Comparison of ENCODE assay signal across 1 cellular context in genomic region chr17:73272906-73273218, GRCh38.
TF ChIP-seq lines count a peak whose summit lies in the region.

No MANE protein-coding gene starts in this region.

TF ChIP-seq in HepG2, 621 proteins besides CTCF, POLR2A, EP300 and RAD21 (continued from another document and continues in another):
- TF ChIP-seq E2F2 (CRISPR knock-in tag; IDR thresholded peaks at IDR 0.05; ENCODE audit: borderline replicate concordance) (peak; percentile 66; the same call in 1 of the 2 replicates), RCOR2 (CRISPR knock-in tag; IDR thresholded peaks at IDR 0.05) (peak; percentile 93), RNF2 (conservative IDR thresholded peaks at IDR 0.05; ENCODE audit: low read depth) (no peak), HNRNPLL (IDR thresholded peaks at IDR 0.05; ENCODE audit: low read depth, low read length, poor library complexity, severe bottlenecking) (no peak), HDAC2 (CRISPR knock-in tag; IDR thresholded peaks at IDR 0.05) (peak; percentile 88), ZC3H13 (CRISPR knock-in tag; IDR thresholded peaks at IDR 0.05) (no peak), ZNF354B (CRISPR knock-in tag; IDR thresholded peaks at IDR 0.05) (no peak), NBN (conservative IDR thresholded peaks at IDR 0.05) (no peak), BATF2 (CRISPR knock-in tag; IDR thresholded peaks at IDR 0.05) (no peak), SIX4 (CRISPR knock-in tag; IDR thresholded peaks at IDR 0.05) (no peak; the same call in 1 of the 2 replicates), NPAS2 (CRISPR knock-in tag; IDR thresholded peaks at IDR 0.05; ENCODE audit: borderline replicate concordance) (no peak), AHR (CRISPR knock-in tag; IDR thresholded peaks at IDR 0.05) (no peak), THRA (CRISPR knock-in tag; IDR thresholded peaks at IDR 0.05; ENCODE audit: borderline replicate concordance) (peak; percentile 90; the same call in 1 of the 2 replicates), GATA4 (IDR thresholded peaks at IDR 0.05; ENCODE audit: borderline replicate concordance, low read depth) (peak; percentile 85), YEATS4 (CRISPR knock-in tag; IDR thresholded peaks at IDR 0.05; ENCODE audit: borderline replicate concordance) (peak; percentile 63; the same call in 1 of the 2 replicates), HNRNPK (IDR thresholded peaks at IDR 0.05; ENCODE audit: low read depth, low read length, poor library complexity, severe bottlenecking) (no peak), ZNF234 (CRISPR knock-in tag; conservative IDR thresholded peaks at IDR 0.05) (no peak), ZNF674 (CRISPR knock-in tag; IDR thresholded peaks at IDR 0.05; ENCODE audit: low read depth) (no peak), DNMT3B (CRISPR knock-in tag; conservative IDR thresholded peaks at IDR 0.05) (no peak), ZNF292 (CRISPR knock-in tag; IDR thresholded peaks at IDR 0.05; ENCODE audit: borderline replicate concordance, low read depth) (peak; percentile 84; the same call in 1 of the 2 replicates), ZNF136 (CRISPR knock-in tag; IDR thresholded peaks at IDR 0.05; ENCODE audit: low read depth) (0 out of 2 replicates have a peak, but pooled peaks have one; percentile 42), JDP2 (CRISPR knock-in tag; IDR thresholded peaks at IDR 0.05; ENCODE audit: borderline replicate concordance) (no peak), POLR2AphosphoS2 (IDR thresholded peaks at IDR 0.05; ENCODE audit: low read depth, low read length) (no peak), ZNF232 (CRISPR knock-in tag; IDR thresholded peaks at IDR 0.05; ENCODE audit: borderline replicate concordance) (0 out of 2 replicates have a peak, but pooled peaks have one; percentile 52), IRF9 (CRISPR knock-in tag; IDR thresholded peaks at IDR 0.05; ENCODE audit: borderline replicate concordance) (0 out of 2 replicates have a peak, but pooled peaks have one; percentile 55), TCF12 (IDR thresholded peaks at IDR 0.05) (no peak), TCF12 (CRISPR knock-in tag; IDR thresholded peaks at IDR 0.05) (0 out of 2 replicates have a peak, but pooled peaks have one; percentile 19), ZNF75D (CRISPR knock-in tag; IDR thresholded peaks at IDR 0.05; ENCODE audit: borderline replicate concordance) (no peak), EHMT2 (IDR thresholded peaks at IDR 0.05; ENCODE audit: borderline replicate concordance, low read depth, low read length) (no peak)
- TF ChIP-seq, protein P1, sequence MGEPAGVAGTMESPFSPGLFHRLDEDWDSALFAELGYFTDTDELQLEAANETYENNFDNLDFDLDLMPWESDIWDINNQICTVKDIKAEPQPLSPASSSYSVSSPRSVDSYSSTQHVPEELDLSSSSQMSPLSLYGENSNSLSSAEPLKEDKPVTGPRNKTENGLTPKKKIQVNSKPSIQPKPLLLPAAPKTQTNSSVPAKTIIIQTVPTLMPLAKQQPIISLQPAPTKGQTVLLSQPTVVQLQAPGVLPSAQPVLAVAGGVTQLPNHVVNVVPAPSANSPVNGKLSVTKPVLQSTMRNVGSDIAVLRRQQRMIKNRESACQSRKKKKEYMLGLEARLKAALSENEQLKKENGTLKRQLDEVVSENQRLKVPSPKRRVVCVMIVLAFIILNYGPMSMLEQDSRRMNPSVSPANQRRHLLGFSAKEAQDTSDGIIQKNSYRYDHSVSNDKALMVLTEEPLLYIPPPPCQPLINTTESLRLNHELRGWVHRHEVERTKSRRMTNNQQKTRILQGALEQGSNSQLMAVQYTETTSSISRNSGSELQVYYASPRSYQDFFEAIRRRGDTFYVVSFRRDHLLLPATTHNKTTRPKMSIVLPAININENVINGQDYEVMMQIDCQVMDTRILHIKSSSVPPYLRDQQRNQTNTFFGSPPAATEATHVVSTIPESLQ (CRISPR knock-in tag; conservative IDR thresholded peaks at IDR 0.05): no peak
- TF ChIP-seq, protein P2, sequence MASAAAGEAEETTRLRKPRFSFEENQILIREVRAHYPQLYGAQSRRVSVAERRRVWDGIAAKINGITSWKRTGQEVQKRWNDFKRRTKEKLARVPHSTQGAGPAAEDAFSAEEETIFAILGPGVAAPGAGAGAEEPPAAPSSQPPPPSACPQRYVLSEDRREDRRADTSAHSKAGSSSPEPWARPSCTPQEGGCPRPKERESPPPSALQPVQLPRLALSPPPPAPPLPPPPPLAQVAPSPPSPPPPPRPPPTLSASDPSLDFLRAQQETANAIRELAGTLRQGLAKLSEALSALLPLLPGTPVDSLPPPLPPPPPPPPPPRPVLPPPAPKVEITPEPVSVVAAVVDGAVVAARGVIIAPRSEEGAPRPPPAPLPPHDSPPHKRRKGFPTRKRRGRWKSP (CRISPR knock-in tag; IDR thresholded peaks at IDR 0.05): peak; percentile 73; the same call in 1 of the 2 replicates
- TF ChIP-seq, protein P3, sequence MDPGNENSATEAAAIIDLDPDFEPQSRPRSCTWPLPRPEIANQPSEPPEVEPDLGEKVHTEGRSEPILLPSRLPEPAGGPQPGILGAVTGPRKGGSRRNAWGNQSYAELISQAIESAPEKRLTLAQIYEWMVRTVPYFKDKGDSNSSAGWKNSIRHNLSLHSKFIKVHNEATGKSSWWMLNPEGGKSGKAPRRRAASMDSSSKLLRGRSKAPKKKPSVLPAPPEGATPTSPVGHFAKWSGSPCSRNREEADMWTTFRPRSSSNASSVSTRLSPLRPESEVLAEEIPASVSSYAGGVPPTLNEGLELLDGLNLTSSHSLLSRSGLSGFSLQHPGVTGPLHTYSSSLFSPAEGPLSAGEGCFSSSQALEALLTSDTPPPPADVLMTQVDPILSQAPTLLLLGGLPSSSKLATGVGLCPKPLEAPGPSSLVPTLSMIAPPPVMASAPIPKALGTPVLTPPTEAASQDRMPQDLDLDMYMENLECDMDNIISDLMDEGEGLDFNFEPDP (CRISPR knock-in tag; conservative IDR thresholded peaks at IDR 0.05): no peak
- TF ChIP-seq, protein P4, sequence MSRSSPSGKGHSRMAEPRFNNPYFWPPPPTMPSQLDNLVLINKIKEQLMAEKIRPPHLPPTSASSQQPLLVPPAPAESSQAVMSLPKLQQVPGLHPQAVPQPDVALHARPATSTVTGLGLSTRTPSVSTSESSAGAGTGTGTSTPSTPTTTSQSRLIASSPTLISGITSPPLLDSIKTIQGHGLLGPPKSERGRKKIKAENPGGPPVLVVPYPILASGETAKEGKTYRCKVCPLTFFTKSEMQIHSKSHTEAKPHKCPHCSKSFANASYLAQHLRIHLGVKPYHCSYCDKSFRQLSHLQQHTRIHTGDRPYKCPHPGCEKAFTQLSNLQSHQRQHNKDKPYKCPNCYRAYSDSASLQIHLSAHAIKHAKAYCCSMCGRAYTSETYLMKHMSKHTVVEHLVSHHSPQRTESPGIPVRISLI (CRISPR knock-in tag; IDR thresholded peaks at IDR 0.05; ENCODE audit: borderline replicate concordance): peak; percentile 61; the same call in 1 of the 2 replicates
- TF ChIP-seq, protein P5, sequence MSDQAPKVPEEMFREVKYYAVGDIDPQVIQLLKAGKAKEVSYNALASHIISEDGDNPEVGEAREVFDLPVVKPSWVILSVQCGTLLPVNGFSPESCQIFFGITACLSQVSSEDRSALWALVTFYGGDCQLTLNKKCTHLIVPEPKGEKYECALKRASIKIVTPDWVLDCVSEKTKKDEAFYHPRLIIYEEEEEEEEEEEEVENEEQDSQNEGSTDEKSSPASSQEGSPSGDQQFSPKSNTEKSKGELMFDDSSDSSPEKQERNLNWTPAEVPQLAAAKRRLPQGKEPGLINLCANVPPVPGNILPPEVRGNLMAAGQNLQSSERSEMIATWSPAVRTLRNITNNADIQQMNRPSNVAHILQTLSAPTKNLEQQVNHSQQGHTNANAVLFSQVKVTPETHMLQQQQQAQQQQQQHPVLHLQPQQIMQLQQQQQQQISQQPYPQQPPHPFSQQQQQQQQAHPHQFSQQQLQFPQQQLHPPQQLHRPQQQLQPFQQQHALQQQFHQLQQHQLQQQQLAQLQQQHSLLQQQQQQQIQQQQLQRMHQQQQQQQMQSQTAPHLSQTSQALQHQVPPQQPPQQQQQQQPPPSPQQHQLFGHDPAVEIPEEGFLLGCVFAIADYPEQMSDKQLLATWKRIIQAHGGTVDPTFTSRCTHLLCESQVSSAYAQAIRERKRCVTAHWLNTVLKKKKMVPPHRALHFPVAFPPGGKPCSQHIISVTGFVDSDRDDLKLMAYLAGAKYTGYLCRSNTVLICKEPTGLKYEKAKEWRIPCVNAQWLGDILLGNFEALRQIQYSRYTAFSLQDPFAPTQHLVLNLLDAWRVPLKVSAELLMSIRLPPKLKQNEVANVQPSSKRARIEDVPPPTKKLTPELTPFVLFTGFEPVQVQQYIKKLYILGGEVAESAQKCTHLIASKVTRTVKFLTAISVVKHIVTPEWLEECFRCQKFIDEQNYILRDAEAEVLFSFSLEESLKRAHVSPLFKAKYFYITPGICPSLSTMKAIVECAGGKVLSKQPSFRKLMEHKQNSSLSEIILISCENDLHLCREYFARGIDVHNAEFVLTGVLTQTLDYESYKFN (CRISPR knock-in tag; conservative IDR thresholded peaks at IDR 0.05): peak; percentile 97
- TF ChIP-seq, protein P6, sequence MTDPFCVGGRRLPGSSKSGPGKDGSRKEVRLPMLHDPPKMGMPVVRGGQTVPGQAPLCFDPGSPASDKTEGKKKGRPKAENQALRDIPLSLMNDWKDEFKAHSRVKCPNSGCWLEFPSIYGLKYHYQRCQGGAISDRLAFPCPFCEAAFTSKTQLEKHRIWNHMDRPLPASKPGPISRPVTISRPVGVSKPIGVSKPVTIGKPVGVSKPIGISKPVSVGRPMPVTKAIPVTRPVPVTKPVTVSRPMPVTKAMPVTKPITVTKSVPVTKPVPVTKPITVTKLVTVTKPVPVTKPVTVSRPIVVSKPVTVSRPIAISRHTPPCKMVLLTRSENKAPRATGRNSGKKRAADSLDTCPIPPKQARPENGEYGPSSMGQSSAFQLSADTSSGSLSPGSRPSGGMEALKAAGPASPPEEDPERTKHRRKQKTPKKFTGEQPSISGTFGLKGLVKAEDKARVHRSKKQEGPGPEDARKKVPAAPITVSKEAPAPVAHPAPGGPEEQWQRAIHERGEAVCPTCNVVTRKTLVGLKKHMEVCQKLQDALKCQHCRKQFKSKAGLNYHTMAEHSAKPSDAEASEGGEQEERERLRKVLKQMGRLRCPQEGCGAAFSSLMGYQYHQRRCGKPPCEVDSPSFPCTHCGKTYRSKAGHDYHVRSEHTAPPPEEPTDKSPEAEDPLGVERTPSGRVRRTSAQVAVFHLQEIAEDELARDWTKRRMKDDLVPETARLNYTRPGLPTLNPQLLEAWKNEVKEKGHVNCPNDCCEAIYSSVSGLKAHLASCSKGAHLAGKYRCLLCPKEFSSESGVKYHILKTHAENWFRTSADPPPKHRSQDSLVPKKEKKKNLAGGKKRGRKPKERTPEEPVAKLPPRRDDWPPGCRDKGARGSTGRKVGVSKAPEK (CRISPR knock-in tag; IDR thresholded peaks at IDR 0.05; ENCODE audit: borderline replicate concordance): no peak
- TF ChIP-seq, protein P7, sequence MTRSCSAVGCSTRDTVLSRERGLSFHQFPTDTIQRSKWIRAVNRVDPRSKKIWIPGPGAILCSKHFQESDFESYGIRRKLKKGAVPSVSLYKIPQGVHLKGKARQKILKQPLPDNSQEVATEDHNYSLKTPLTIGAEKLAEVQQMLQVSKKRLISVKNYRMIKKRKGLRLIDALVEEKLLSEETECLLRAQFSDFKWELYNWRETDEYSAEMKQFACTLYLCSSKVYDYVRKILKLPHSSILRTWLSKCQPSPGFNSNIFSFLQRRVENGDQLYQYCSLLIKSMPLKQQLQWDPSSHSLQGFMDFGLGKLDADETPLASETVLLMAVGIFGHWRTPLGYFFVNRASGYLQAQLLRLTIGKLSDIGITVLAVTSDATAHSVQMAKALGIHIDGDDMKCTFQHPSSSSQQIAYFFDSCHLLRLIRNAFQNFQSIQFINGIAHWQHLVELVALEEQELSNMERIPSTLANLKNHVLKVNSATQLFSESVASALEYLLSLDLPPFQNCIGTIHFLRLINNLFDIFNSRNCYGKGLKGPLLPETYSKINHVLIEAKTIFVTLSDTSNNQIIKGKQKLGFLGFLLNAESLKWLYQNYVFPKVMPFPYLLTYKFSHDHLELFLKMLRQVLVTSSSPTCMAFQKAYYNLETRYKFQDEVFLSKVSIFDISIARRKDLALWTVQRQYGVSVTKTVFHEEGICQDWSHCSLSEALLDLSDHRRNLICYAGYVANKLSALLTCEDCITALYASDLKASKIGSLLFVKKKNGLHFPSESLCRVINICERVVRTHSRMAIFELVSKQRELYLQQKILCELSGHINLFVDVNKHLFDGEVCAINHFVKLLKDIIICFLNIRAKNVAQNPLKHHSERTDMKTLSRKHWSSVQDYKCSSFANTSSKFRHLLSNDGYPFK (CRISPR knock-in tag; IDR thresholded peaks at IDR 0.05; ENCODE audit: borderline replicate concordance): no peak; the same call in 1 of the 2 replicates
